8 cellular contexts compared by ENCODE assay signal in the genomic region with DNA sequence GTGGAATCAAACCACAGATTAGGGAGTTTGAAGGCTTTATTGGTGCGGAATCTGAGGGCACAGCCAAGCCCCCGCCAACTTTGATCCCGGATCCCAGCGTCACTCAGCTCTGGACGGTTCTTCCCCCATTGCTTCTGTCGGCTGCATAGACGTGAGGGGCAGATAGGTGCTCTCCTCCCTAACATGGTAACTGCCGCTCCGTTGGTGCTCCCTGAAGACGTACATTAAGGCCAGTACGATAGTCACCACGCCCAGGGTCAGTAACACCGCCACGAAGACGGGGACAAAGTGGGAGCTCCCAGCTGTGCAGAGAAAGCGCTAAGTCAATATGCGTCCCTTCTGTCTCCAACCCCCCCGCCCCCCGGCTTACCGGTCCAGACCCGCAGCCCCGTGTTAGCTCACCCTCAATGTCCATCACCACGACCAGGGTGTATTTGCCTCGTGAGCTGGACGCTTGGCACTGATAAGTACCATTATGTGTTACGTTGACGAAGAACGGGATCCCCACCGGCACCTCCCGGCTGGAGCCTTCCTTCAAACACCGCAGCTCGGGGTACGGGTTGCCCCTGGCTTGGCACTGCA. TPM values are rescaled to one million over a fixed set of nuclear protein-coding genes. Genes with fewer than 3 reads are reported as not detected.
A peak's percentile ranks its signal among the peaks of the same experiment; 100 is the strongest.
DNase-seq lines count a peak whose midpoint lies in the region; ATAC-seq, FAIRE-seq and TF ChIP-seq lines count a peak whose summit lies in the region.

No MANE protein-coding gene starts in this region.

- H3K18ac ChIP-seq in IMR-90 (ENCODE audit: low read depth, low read length) = no peak overlapping the region

- peak overlapping the region; percentile 84 for H2AK5ac ChIP-seq in IMR-90 (ENCODE audit: low read depth, low read length)

- CTCF ChIA-PET in IMR-90 (lab: Yijun Ruan, JAX) = no interaction called here

- 0 out of 2 replicates have a peak overlapping the region, but pooled peaks have one; percentile 19 for H3K56ac ChIP-seq in IMR-90 (ENCODE audit: extremely low read depth, insufficient read depth, low read length)

- H3K9ac ChIP-seq in DND-41 (ENCODE audit: low read depth, low read length) = peak overlapping the region; percentile 98
- H3K9ac ChIP-seq in IMR-90 (ENCODE audit: low read depth, low read length) = peak overlapping the region; percentile 69
- H3K9ac ChIP-seq in mucosa of rectum (ENCODE audit: low read depth in 1 of 2, low read length in 2 of 2) = peak overlapping the region; percentile 72 to 84

- peak overlapping the region; percentile 75 for H3K14ac ChIP-seq in IMR-90 (replicated peaks; ENCODE audit: low read depth, low read length)

- peak; percentile 41 for ATAC-seq in DND-41 (ENCODE audit: insufficient read depth, low read depth)
- ATAC-seq in IMR-90 (ENCODE audit: low read depth) = peak; percentile 0; the same call in 1 of the 2 replicates
- ATAC-seq in HG03469 (IDR thresholded peaks at IDR 0.05; ENCODE audit: unreplicated experiment) = no peak
- ATAC-seq in GM18498 (IDR thresholded peaks at IDR 0.05; ENCODE audit: unreplicated experiment) = no peak

- H3K9me3 ChIP-seq in DND-41 (ENCODE audit: insufficient read depth, low read length, severe bottlenecking) = no peaks in the 10 kb centered on the region
- H3K9me3 ChIP-seq in IMR-90 (ENCODE audit: control insufficient read depth, insufficient read depth, low read length) = no peaks in the 10 kb centered on the region
- no peaks in the 10 kb centered on the region for H3K9me3 ChIP-seq in mucosa of rectum (ENCODE audit: control insufficient read depth in 2 of 2, low read length in 2 of 2)

- dilution Hi-C loops in IMR-90 (cut with HindIII; ENCODE audit: low sequenced_read_pairs, unreplicated experiment) = no loop called here

- peaks cover 36% of the 10 kb centered on the region for H3K4me1 ChIP-seq in DND-41 (ENCODE audit: insufficient read depth, low read length)
- peaks cover 5% of the 10 kb centered on the region; the same call in 1 of the 2 replicates for H3K4me1 ChIP-seq in IMR-90 (ENCODE audit: control insufficient read depth, insufficient read depth, low read length)
- H3K4me1 ChIP-seq in mucosa of rectum (ENCODE audit: control insufficient read depth in 2 of 2, insufficient read depth in 2 of 2, low read length in 2 of 2) = peaks cover 23 to 25% of the 10 kb centered on the region in 2 donors

- intact Hi-C loops in IMR-90 (cut with micrococcal nuclease) = loop anchor here (1.0 to 2.0 kb wide), 2 partner anchors 19 to 65 kb away; no protein-coding TSS in a partner anchor
- intact Hi-C loops in head of caudate nucleus (cut with DNase I) = loop anchor here (2.0 to 10.0 kb wide), 2 partner anchors 19 to 51 kb away; partner anchors contain the start of gene TYK2

- no peak overlapping the region for H2BK120ac ChIP-seq in IMR-90 (ENCODE audit: low read depth, low read length)

- TF ChIP-seq RAD21 in IMR-90 (IDR thresholded peaks at IDR 0.05; ENCODE audit: low read length) = no peak

- peak overlapping the region; percentile 36 for H2BK5ac ChIP-seq in IMR-90 (ENCODE audit: low read depth, low read length, poor library complexity, severe bottlenecking)

- no peak for TF ChIP-seq CTCF in DND-41 (IDR thresholded peaks at IDR 0.05; ENCODE audit: borderline replicate concordance, extremely low read depth, low read length, poor library complexity, severe bottlenecking)
- TF ChIP-seq CTCF in IMR-90 (conservative IDR thresholded peaks at IDR 0.05; ENCODE audit: low read depth, low read length) = no peak
- TF ChIP-seq CTCF in bronchial epithelial cell (IDR thresholded peaks at IDR 0.05; ENCODE audit: insufficient read depth, low read length, severe bottlenecking) = no peak

- H3K36me3 ChIP-seq in DND-41 (ENCODE audit: insufficient read depth, low read length) (peaks cover 47% of the 10 kb centered on the region), IMR-90 (ENCODE audit: control insufficient read depth, insufficient read depth, low read length) (peaks cover 15% of the 10 kb centered on the region), bronchial epithelial cell (ENCODE audit: control insufficient read depth, insufficient read depth, low read length) (peaks cover 7% of the 10 kb centered on the region), mucosa of rectum (ENCODE audit: control insufficient read depth in 2 of 2, insufficient read depth in 2 of 2, low read length in 2 of 2) (peaks cover 13 to 15% of the 10 kb centered on the region in 2 donors)

- H4K8ac ChIP-seq in IMR-90 (ENCODE audit: low read depth in 2 of 2, low read length in 2 of 2) = peak overlapping the region; percentile 86 to 87; a peak in 3 of 4 replicates

- H2BK20ac ChIP-seq in IMR-90 (ENCODE audit: low read depth, low read length) = no peak overlapping the region

- peak overlapping the region; percentile 73 for H3K4ac ChIP-seq in IMR-90 (ENCODE audit: low read depth, low read length)

- no peak for FAIRE-seq in bronchial epithelial cell (lab: Jason Lieb, UNC)

- H3K27ac ChIP-seq in DND-41 (ENCODE audit: low read length) (peak overlapping the region; percentile 72), IMR-90 (ENCODE audit: insufficient read depth, low read length) (peak overlapping the region; percentile 70; the same call in 1 of the 2 replicates), mucosa of rectum (ENCODE audit: low read depth in 2 of 2, low read length in 2 of 2) (peak overlapping the region; percentile 85 to 89)

- H4K5ac ChIP-seq in IMR-90 (ENCODE audit: low read depth, low read length) = peak overlapping the region; percentile 27; the same call in 1 of the 2 replicates

- WGBS in IMR-90 (ENCODE audit: extremely low coverage in 2 of 2, insufficient read length in 1 of 2), 2 experiments = 0% methylated on average over 22 of the region's 33 CpGs; no CpG with 5 or more reads in 1 of the 2 experiments

- POLR2A ChIA-PET in IMR-90 (lab: Charles Lee; ENCODE audit: unreplicated experiment) = interaction anchor here (0.6 kb wide), 2 partner anchors 28 to 232 kb away, joined by 3 to 5 read pairs; no protein-coding TSS in a partner anchor

- peak overlapping the region; percentile 80 for H2AFZ ChIP-seq in DND-41 (ENCODE audit: low read depth, low read length)
- peak overlapping the region; percentile 98 for H2AFZ ChIP-seq in IMR-90 (replicated peaks; ENCODE audit: low read length, poor library complexity)

- TF ChIP-seq POLR2A in IMR-90 (IDR thresholded peaks at IDR 0.05; ENCODE audit: low read depth, low read length) = no peak

- H4K91ac ChIP-seq in IMR-90 (ENCODE audit: insufficient read depth, low read depth, low read length) = peak overlapping the region; percentile 32; the same call in 1 of the 2 replicates

- H3K79me2 ChIP-seq in DND-41 (ENCODE audit: insufficient read depth, low read length) = peaks cover 62% of the 10 kb centered on the region

- H2BK15ac ChIP-seq in IMR-90 (ENCODE audit: low read depth, low read length) = no peak overlapping the region

- DNase-seq in DND-41 = no peak
- DNase-seq in IMR-90 = no peak
- DNase-seq in bronchial epithelial cell (ENCODE audit: low read depth) = no peak
- DNase-seq in head of caudate nucleus = no peak
- DNase-seq in LoVo (ENCODE audit: low spot score) = no peak

- H3K9me1 ChIP-seq in IMR-90 (ENCODE audit: insufficient read depth, low read length) = no peaks in the 10 kb centered on the region; the same call in 1 of the 2 replicates

- H3K79me1 ChIP-seq in IMR-90 (ENCODE audit: low read depth in 1 of 2, low read length in 2 of 2) = peaks cover 11 to 39% of the 10 kb centered on the region in 2 experiments

- peak overlapping the region; percentile 77 for H3K23ac ChIP-seq in IMR-90 (ENCODE audit: low read depth, low read length)

- H3K4me3 ChIP-seq in DND-41 (ENCODE audit: low read depth in 1 of 2, low read length in 2 of 2) (peak overlapping the region; percentile 20 to 94; a peak in 3 of 4 replicates), IMR-90 (ENCODE audit: insufficient read depth, low read depth, low read length) (peak overlapping the region; percentile 61), bronchial epithelial cell (ENCODE audit: low read depth, low read length) (peak overlapping the region; percentile 93), mucosa of rectum (ENCODE audit: low read length in 2 of 2) (peak overlapping the region; percentile 87 to 95)

- no TSS peak for BruUV-seq in IMR-90 (replicated peaks; lab: Mats Ljungman, UMichigan)

- in situ Hi-C loops in IMR-90 (cut with MboI; ENCODE audit: low sequenced_read_pairs) = no loop called here

- peak overlapping the region; percentile 68 for H3K4me2 ChIP-seq in DND-41 (ENCODE audit: insufficient read depth, low read length)
- peak overlapping the region; percentile 93 for H3K4me2 ChIP-seq in IMR-90 (ENCODE audit: low read depth, low read length)

- peak overlapping the region; percentile 98 for H2AK9ac ChIP-seq in IMR-90 (replicated peaks; ENCODE audit: low read depth, low read length, poor library complexity)

- H4K20me1 ChIP-seq in DND-41 (ENCODE audit: insufficient read depth, low read length) (peaks cover 38% of the 10 kb centered on the region), IMR-90 (ENCODE audit: insufficient read depth, low read length) (peaks cover 26% of the 10 kb centered on the region)

- H3K27me3 ChIP-seq in DND-41 (ENCODE audit: insufficient read depth, low read length, poor library complexity) (no peaks in the 10 kb centered on the region), IMR-90 (ENCODE audit: control insufficient read depth, insufficient read depth, low read length) (no peaks in the 10 kb centered on the region), bronchial epithelial cell (ENCODE audit: control insufficient read depth, insufficient read depth, low read length) (no peaks in the 10 kb centered on the region), mucosa of rectum (ENCODE audit: control insufficient read depth in 2 of 2, insufficient read depth in 2 of 2, low read length in 2 of 2) (no peaks in the 10 kb centered on the region)

RNA-seq across cellular contexts. Expression of gene RAVER1, which starts 0.5 kb away (rescaled TPM):
- total RNA-seq in IMR-90 (2012; rRNA removed) (2.5 and 2.7 TPM in 2 replicates), bronchial epithelial cell (2.3 and 4.2 TPM in 2 replicates)
- 15.1 and 18.1 TPM in 2 replicates for polyA plus RNA-seq in IMR-90 (2012; rRNA removed)
- polyA plus RNA-seq in IMR-90 (2012; cell fraction: cytosol; rRNA removed) = 18.7 and 23.0 TPM in 2 replicates
- 17.6 and 56.5 TPM in 2 replicates for polyA plus RNA-seq in IMR-90 (2012; cell fraction: nucleus; rRNA removed; ENCODE audit: low replicate concordance)

RNA-seq across cellular contexts. Expression of gene ICAM3, which starts 5.6 kb away (rescaled TPM):
- total RNA-seq in IMR-90 (2012; rRNA removed) (6.6 and 7.8 TPM in 2 replicates), bronchial epithelial cell (5.0 and 5.5 TPM in 2 replicates)
- polyA plus RNA-seq in IMR-90 (2012; rRNA removed) = 11.7 and 14.8 TPM in 2 replicates
- 6.8 and 11.5 TPM in 2 replicates for polyA plus RNA-seq in IMR-90 (2012; cell fraction: cytosol; rRNA removed)
- 3.6 and 4.6 TPM in 2 replicates for polyA plus RNA-seq in IMR-90 (2012; cell fraction: nucleus; rRNA removed; ENCODE audit: low replicate concordance)

RNA-seq across cellular contexts. Expression of gene FDX2, which starts 18.0 kb away (rescaled TPM):
- total RNA-seq in IMR-90 (2012; rRNA removed) = 39.8 and 40.8 TPM in 2 replicates
- 72.0 and 82.3 TPM in 2 replicates for polyA plus RNA-seq in IMR-90 (2012; rRNA removed)
- 124 and 216 TPM in 2 replicates for polyA plus RNA-seq in IMR-90 (2012; cell fraction: cytosol; rRNA removed)
- polyA plus RNA-seq in IMR-90 (2012; cell fraction: nucleus; rRNA removed; ENCODE audit: low replicate concordance) = 37.1 and 117 TPM in 2 replicates
- 21.8 and 24.2 TPM in 2 replicates for total RNA-seq in bronchial epithelial cell

RNA-seq across cellular contexts. Expression of gene ZGLP1, which starts 24.2 kb away (rescaled TPM):
- 0.54 TPM in 1 of 2 replicates, not detected in the other for total RNA-seq in IMR-90 (2012; rRNA removed)
- polyA plus RNA-seq in IMR-90 (2012; rRNA removed) = 3.1 and 4.1 TPM in 2 replicates
- polyA plus RNA-seq in IMR-90 (2012; cell fraction: cytosol; rRNA removed) = 1.4 and 1.5 TPM in 2 replicates
- polyA plus RNA-seq in IMR-90 (2012; cell fraction: nucleus; rRNA removed; ENCODE audit: low replicate concordance) = 15.5 and 25.2 TPM in 2 replicates
- total RNA-seq in bronchial epithelial cell = 0.26 and 0.53 TPM in 2 replicates

RNA-seq across cellular contexts. Expression of gene ICAM5, which starts 44.1 kb away (rescaled TPM):
- total RNA-seq in IMR-90 (2012; rRNA removed) (2.5 and 3.0 TPM in 2 replicates), bronchial epithelial cell (3.7 and 3.9 TPM in 2 replicates)
- polyA plus RNA-seq in IMR-90 (2012; rRNA removed) = 23.9 and 26.5 TPM in 2 replicates
- 13.1 and 22.4 TPM in 2 replicates for polyA plus RNA-seq in IMR-90 (2012; cell fraction: cytosol; rRNA removed)
- 107 and 283 TPM in 2 replicates for polyA plus RNA-seq in IMR-90 (2012; cell fraction: nucleus; rRNA removed; ENCODE audit: low replicate concordance)

Comparison
In these comparisons a context has a peak if more than half of its experiments do, and no peak if none do; other contexts are left out.
1. ATAC-seq: peak in DND-41 (single experiment) and IMR-90 (single experiment); none in HG03469 (single experiment) and GM18498 (single experiment).
2. Peak in every context shown above with its lines, with median percentiles within 50 percentile points of each other: H3K27ac ChIP-seq, H3K4me3 ChIP-seq and H3K9ac ChIP-seq.